Comparison of ENCODE assay signal across 8 cellular contexts in the genomic region with DNA sequence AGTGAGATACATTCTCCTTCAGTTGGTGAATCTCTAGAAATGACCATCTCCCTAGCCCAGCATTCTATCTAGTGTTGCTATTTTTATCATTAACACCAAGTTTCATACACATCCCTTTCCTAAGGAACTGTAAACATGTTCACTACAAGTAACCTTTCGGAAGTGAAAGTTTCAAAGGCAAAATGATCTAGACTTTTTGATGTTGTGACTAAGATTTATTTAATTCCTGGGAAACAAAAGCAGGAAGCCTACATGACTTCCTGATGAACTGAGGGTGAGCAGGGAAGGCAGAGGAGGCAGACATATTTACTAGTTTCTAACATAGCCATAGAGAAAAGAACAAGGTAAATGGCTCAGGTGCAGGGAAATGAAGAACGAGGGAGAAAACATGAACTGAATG. TPM values are rescaled to one million over a fixed set of nuclear protein-coding genes. Genes with fewer than 3 reads are reported as not detected.
DNase-seq lines count a peak whose midpoint lies in the region; FAIRE-seq and TF ChIP-seq lines count a peak whose summit lies in the region.
"Not testable (repeated sequence)": the region's sequence is repeated elsewhere in the genome, so short reads cannot be mapped to it uniquely, and the experiment has no call there.
"Had no signal": no experiment of that assay in that cellular context is flagged by ENCODE, and none has a peak within 500 bp of the region (broad histone marks: within the 10 kb centered on the region; RNA-seq: fewer than 3 reads in every experiment).

No MANE protein-coding gene starts in this region.

- not testable (repeated sequence) for H3K9ac ChIP-seq in keratinocyte (ENCODE audit: control insufficient read depth, extremely low read depth, insufficient read depth, low read length)

- not testable (repeated sequence) for H3K4me3 ChIP-seq in keratinocyte (ENCODE audit: control insufficient read depth in 2 of 3, extremely low read depth in 1 of 3, insufficient read depth in 2 of 3, low read depth in 1 of 3, low read length in 3 of 3)

- H3K4me1 Mint-ChIP-seq in endothelial cell (ENCODE audit: unreplicated experiment): not testable (repeated sequence)

- peak overlapping the region; percentile 11 for H3K27ac Mint-ChIP-seq in endothelial cell (ENCODE audit: unreplicated experiment)

- H3K27me3 ChIP-seq in keratinocyte (ENCODE audit: control insufficient read depth, extremely low read depth, insufficient read depth, low read length): not testable (repeated sequence)

- not testable (repeated sequence) for H3K36me3 Mint-ChIP-seq in endothelial cell (ENCODE audit: low read depth, unreplicated experiment)

- H3K36me3 ChIP-seq in keratinocyte (ENCODE audit: control insufficient read depth in 2 of 2, extremely low read depth in 1 of 2, insufficient read depth in 2 of 2, low read length in 2 of 2): not testable (repeated sequence)

- DNase-seq in H54 (ENCODE audit: insufficient read length, low spot score); endothelial cell (ENCODE audit: low spot score); keratinocyte (ENCODE audit: low read depth, low spot score): not testable (repeated sequence)
- peak; percentile 48 for DNase-seq in dermis blood vessel endothelial cell
- DNase-seq in pulmonary artery endothelial cell (ENCODE audit: low read depth, low spot score): peak; percentile 15

- not testable (repeated sequence) for H4K20me1 ChIP-seq in keratinocyte (ENCODE audit: control insufficient read depth, extremely low read depth, insufficient read depth, low read length)

- dilution Hi-C loops in keratinocyte (cut with MboI; ENCODE audit: extremely low pct_ligation_motif_present, low sequenced_read_pairs): not testable (repeated sequence)

- H3K27ac ChIP-seq in keratinocyte (ENCODE audit: control insufficient read depth, insufficient read depth, low read length): not testable (repeated sequence)

- H3K9me1 ChIP-seq in keratinocyte (ENCODE audit: control insufficient read depth, extremely low read depth, insufficient read depth, low read length): not testable (repeated sequence)

- H3K4me3 Mint-ChIP-seq in endothelial cell (ENCODE audit: unreplicated experiment): not testable (repeated sequence)

- H3K4me1 ChIP-seq in keratinocyte (ENCODE audit: control insufficient read depth, extremely low read depth, insufficient read depth, low read length): peaks cover 13% of the 10 kb centered on the region

- TF ChIP-seq CTCF in endothelial cell (IDR thresholded peaks at IDR 0.05; ENCODE audit: unreplicated experiment); keratinocyte (optimal IDR thresholded peaks at IDR 0.05 in 1 of 3, IDR thresholded peaks at IDR 0.05 in 1 of 3, conservative IDR thresholded peaks at IDR 0.05 in 1 of 3; ENCODE audit: extremely low read depth in 1 of 3, insufficient read depth in 2 of 3, low read length in 3 of 3): not testable (repeated sequence)

- H3K9me3 ChIP-seq in keratinocyte (ENCODE audit: control insufficient read depth, low read depth, low read length): not testable (repeated sequence)

- TF ChIP-seq POLR2A in H54 (IDR thresholded peaks at IDR 0.05; ENCODE audit: low read depth, low read length): not testable (repeated sequence)

- FAIRE-seq in H54 (lab: Jason Lieb, UNC): peak; percentile 15
- peak; percentile 56 for FAIRE-seq in keratinocyte (lab: Jason Lieb, UNC)

- H3K4me2 ChIP-seq in keratinocyte (ENCODE audit: control insufficient read depth, extremely low read depth, insufficient read depth, low read depth, low read length): not testable (repeated sequence)

- not testable (repeated sequence) for H3K9me3 Mint-ChIP-seq in endothelial cell (ENCODE audit: unreplicated experiment)

- not testable (repeated sequence) for H2AFZ ChIP-seq in keratinocyte (ENCODE audit: control insufficient read depth, low read length)

- not testable (repeated sequence) for H3K79me2 ChIP-seq in keratinocyte (ENCODE audit: control insufficient read depth, insufficient read depth, low read length)

- H3K27me3 Mint-ChIP-seq in endothelial cell (ENCODE audit: unreplicated experiment): not testable (repeated sequence)

RNA-seq across cellular contexts. Expression of gene PLGRKT, which starts 43.7 kb away (rescaled TPM):
- 6.3 and 7.0 TPM in 2 replicates for total RNA-seq in dermis blood vessel endothelial cell
- 4.8 TPM for total RNA-seq in endothelial cell (ENCODE audit: unreplicated experiment)
- polyA plus RNA-seq in keratinocyte: 16.9 to 35.2 TPM (median 28.6 TPM) in 3 replicates
- 2.9 TPM for polyA plus RNA-seq in keratinocyte (2011; ENCODE audit: low read depth)
- 23.3 and 35.5 TPM in 2 replicates for polyA plus RNA-seq in keratinocyte (2011; cell fraction: cytosol; rRNA removed)
- 10.1 and 11.4 TPM in 2 replicates for polyA plus RNA-seq in keratinocyte (2011; cell fraction: nucleus; rRNA removed)
- 20.4 and 41.0 TPM in 2 replicates for polyA plus RNA-seq in keratinocyte (2012; ENCODE audit: low replicate concordance)
- polyA minus RNA-seq in keratinocyte: 0.72 to 7.6 TPM (median 3.5 TPM) in 3 replicates
- polyA minus RNA-seq in keratinocyte (2011; cell fraction: cytosol; rRNA and poly(A)+ RNA removed): 14.0 TPM
- 4.0 and 4.2 TPM in 2 replicates for polyA minus RNA-seq in keratinocyte (2011; cell fraction: nucleus; rRNA and poly(A)+ RNA removed)
- 8.2 and 12.4 TPM in 2 replicates for total RNA-seq in pulmonary artery endothelial cell

RNA-seq across cellular contexts. Expression of gene RLN1, which starts 54.3 kb away (rescaled TPM):
- not detected in 2 replicates for total RNA-seq in dermis blood vessel endothelial cell
- not detected for total RNA-seq in endothelial cell (ENCODE audit: unreplicated experiment)
- 0.10 to 0.19 TPM in 2 of 3 replicates, not detected in the other for polyA plus RNA-seq in keratinocyte
- not detected for polyA plus RNA-seq in keratinocyte (2011; ENCODE audit: low read depth)
- polyA plus RNA-seq in keratinocyte (2011; cell fraction: cytosol; rRNA removed): 0.10 and 0.22 TPM in 2 replicates
- polyA plus RNA-seq in keratinocyte (2011; cell fraction: nucleus; rRNA removed): not detected in 2 replicates
- 0.22 TPM in 1 of 2 replicates, not detected in the other for polyA plus RNA-seq in keratinocyte (2012; ENCODE audit: low replicate concordance)
- polyA minus RNA-seq in keratinocyte: 0.26 TPM in 1 of 3 replicates, not detected in the others
- polyA minus RNA-seq in keratinocyte (2011; cell fraction: cytosol; rRNA and poly(A)+ RNA removed): not detected
- not detected in 2 replicates for polyA minus RNA-seq in keratinocyte (2011; cell fraction: nucleus; rRNA and poly(A)+ RNA removed)
- not detected in 2 replicates for total RNA-seq in pulmonary artery endothelial cell
- total RNA-seq: A673, G401 had no signal
- polyA plus RNA-seq: CD14-positive monocyte had no signal

RNA-seq across cellular contexts. Expression of gene CD274, which starts 56.4 kb away (rescaled TPM):
- total RNA-seq in dermis blood vessel endothelial cell (12.7 and 17.7 TPM in 2 replicates), endothelial cell (ENCODE audit: unreplicated experiment) (0.56 TPM), pulmonary artery endothelial cell (39.2 and 44.7 TPM in 2 replicates)
- 15.5 to 36.3 TPM (median 18.9 TPM) in 3 replicates for polyA plus RNA-seq in keratinocyte
- 6.5 TPM for polyA plus RNA-seq in keratinocyte (2011; ENCODE audit: low read depth)
- 5.3 and 9.9 TPM in 2 replicates for polyA plus RNA-seq in keratinocyte (2011; cell fraction: cytosol; rRNA removed)
- polyA plus RNA-seq in keratinocyte (2011; cell fraction: nucleus; rRNA removed): 27.2 and 41.4 TPM in 2 replicates
- polyA plus RNA-seq in keratinocyte (2012; ENCODE audit: low replicate concordance): 2.8 and 14.6 TPM in 2 replicates
- 7.4 to 35.5 TPM (median 7.6 TPM) in 3 replicates for polyA minus RNA-seq in keratinocyte
- polyA minus RNA-seq in keratinocyte (2011; cell fraction: cytosol; rRNA and poly(A)+ RNA removed): 3.6 TPM
- polyA minus RNA-seq in keratinocyte (2011; cell fraction: nucleus; rRNA and poly(A)+ RNA removed): 7.8 and 21.7 TPM in 2 replicates
- total RNA-seq: G401 had no signal
